ENCODE assay signal across 29 cellular contexts in the genomic region with DNA sequence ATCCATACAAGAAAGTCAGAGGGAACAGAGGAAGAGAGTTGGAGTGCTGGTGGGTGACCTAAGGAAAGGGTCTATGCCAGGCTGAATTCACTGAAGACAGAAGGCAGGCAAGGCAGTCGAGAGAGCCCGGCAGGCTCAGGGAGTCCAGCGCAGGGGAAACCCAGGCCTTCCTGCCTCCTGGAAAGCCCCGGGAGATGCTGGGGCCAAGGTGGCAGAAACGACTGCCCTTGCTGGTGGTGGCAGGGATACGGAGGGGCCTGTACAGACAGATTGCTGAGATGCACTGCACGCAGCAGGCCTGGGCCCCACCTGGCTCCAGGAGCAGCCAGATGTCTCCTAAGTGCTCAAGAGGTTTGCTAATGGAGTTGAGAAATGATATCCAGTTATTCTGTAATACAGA.
"Had no signal": no experiment of that assay in that cellular context is flagged by ENCODE, and none has a peak within 500 bp of the region (broad histone marks: within the 10 kb centered on the region; RNA-seq: fewer than 3 reads in every experiment).

No MANE protein-coding gene starts in this region.

- H3K27me3 Mint-ChIP-seq: activated CD4-positive, alpha-beta memory T cell treated with anti-CD3 and anti-CD28 coated beads for 36 hours; activated CD4-positive, alpha-beta T cell treated with anti-CD3 and anti-CD28 coated beads, Interleukin-2, amount 10 ng/mL, durations not matched to agents 7 days and 5 days; activated naive CD8-positive, alpha-beta T cell; activated T-helper 17 cell treated with anti-CD3 and anti-CD28 coated beads, Interleukin-2, amount 50 U/mL, for 72 hours; brain; IgD-negative memory B cell; T-cell had no signal

- H3K4me3 Mint-ChIP-seq: activated CD4-positive, alpha-beta memory T cell treated with anti-CD3 and anti-CD28 coated beads for 36 hours; activated CD4-positive, alpha-beta T cell treated with anti-CD3 and anti-CD28 coated beads, Interleukin-2, amount 10 ng/mL, durations not matched to agents 7 days and 5 days; activated naive CD4-positive, alpha-beta T cell treated with anti-CD3 and anti-CD28 coated beads for 36 hours; activated naive CD8-positive, alpha-beta T cell; activated T-helper 17 cell treated with anti-CD3 and anti-CD28 coated beads, Interleukin-2, amount 50 U/mL, for 72 hours; brain; IgD-negative memory B cell; T-cell had no signal

- H3K27ac Mint-ChIP-seq: activated CD4-positive, alpha-beta memory T cell treated with anti-CD3 and anti-CD28 coated beads for 36 hours; activated CD4-positive, alpha-beta T cell treated with anti-CD3 and anti-CD28 coated beads, Interleukin-2, amount 10 ng/mL, durations not matched to agents 7 days and 5 days; activated naive CD4-positive, alpha-beta T cell treated with anti-CD3 and anti-CD28 coated beads for 36 hours; activated naive CD8-positive, alpha-beta T cell; activated T-helper 17 cell treated with anti-CD3 and anti-CD28 coated beads, Interleukin-2, amount 50 U/mL, for 72 hours; IgD-negative memory B cell; T-cell had no signal

- H3K9me3 Mint-ChIP-seq: activated CD4-positive, alpha-beta memory T cell treated with anti-CD3 and anti-CD28 coated beads for 36 hours; activated CD4-positive, alpha-beta T cell treated with anti-CD3 and anti-CD28 coated beads, Interleukin-2, amount 10 ng/mL, durations not matched to agents 7 days and 5 days; activated naive CD4-positive, alpha-beta T cell treated with anti-CD3 and anti-CD28 coated beads for 36 hours; activated T-helper 17 cell treated with anti-CD3 and anti-CD28 coated beads, Interleukin-2, amount 50 U/mL, for 72 hours; brain; IgD-negative memory B cell; T-cell had no signal

- ATAC-seq: activated T-helper 17 cell treated with anti-CD3 and anti-CD28 coated beads, Interleukin-2, amount 50 U/mL, for 72 hours; Panc1; Right ventricle myocardium inferior; T-cell had no signal

- DNase-seq: activated CD4-positive, alpha-beta memory T cell treated with anti-CD3 and anti-CD28 coated beads for 36 hours; activated CD4-positive, alpha-beta T cell treated with anti-CD3 and anti-CD28 coated beads, Interleukin-2, amount 10 ng/mL, durations not matched to agents 7 days and 5 days; activated CD4-positive, CD25-positive, alpha-beta regulatory T cell; activated CD8-positive, alpha-beta memory T cell treated with anti-CD3 and anti-CD28 coated beads for 24 hours; activated gamma-delta T cell; activated naive CD4-positive, alpha-beta T cell treated with anti-CD3 and anti-CD28 coated beads for 36 hours; activated T-cell treated with anti-CD3 and anti-CD28 coated beads for 4 hours; activated T-cell treated with anti-CD3 and anti-CD28 coated beads, Interleukin-2, amount 50 U/mL, for 48 hours; amygdala; KG1; NCI-H1048; NCI-H146; NCI-H187 treated with DMSO at 0.1 percent for 48 hours; NCI-H2081 treated with DMSO at 0.1 percent for 48 hours; NCI-H226; NCI-H69; OCI-M1; RPMI8226; T-cell; T-helper 2 cell; T1000 had no signal

- H3K27ac ChIP-seq: SK-N-MC, VCaP had no signal

- H3K4me1 Mint-ChIP-seq: activated CD4-positive, alpha-beta T cell treated with anti-CD3 and anti-CD28 coated beads, Interleukin-2, amount 10 ng/mL, durations not matched to agents 7 days and 5 days; activated T-helper 17 cell treated with anti-CD3 and anti-CD28 coated beads, Interleukin-2, amount 50 U/mL, for 72 hours; brain; IgD-negative memory B cell had no signal

- H3K4me3 ChIP-seq: SK-N-MC had no signal
